1 cellular context compared by ENCODE assay signal in genomic region chr1:192108143-192108542, GRCh38.
A peak's percentile ranks its signal among the peaks of the same experiment; 100 is the strongest.
TF ChIP-seq lines count a peak whose summit lies in the region.

No MANE protein-coding gene starts in this region.

TF ChIP-seq in K562, 482 proteins besides CTCF, POLR2A, EP300 and RAD21 (continued from another document and continues in another):
- TF ChIP-seq ZMIZ1 (IDR thresholded peaks at IDR 0.05; ENCODE audit: low read depth in 2 of 2, low read length in 2 of 2): peak in 1 of 2 experiments; percentile 67; a peak in 1 of 4 replicates
- TF ChIP-seq MYNN (IDR thresholded peaks at IDR 0.05): peak; percentile 22; the same call in 1 of the 2 replicates
- TF ChIP-seq MYNN (CRISPR knock-in tag; IDR thresholded peaks at IDR 0.05): no peak
- no peak for TF ChIP-seq MYC (IDR thresholded peaks at IDR 0.05; ENCODE audit: low read depth, low read length)
- no peak for TF ChIP-seq MYC (CRISPR knock-in tag; IDR thresholded peaks at IDR 0.05; ENCODE audit: borderline replicate concordance, low read depth)
- peak; percentile 76; the same call in 1 of the 2 replicates for TF ChIP-seq STAT5A (IDR thresholded peaks at IDR 0.05; ENCODE audit: borderline replicate concordance, low read length)
- no peak for TF ChIP-seq ZNF740 (CRISPR knock-in tag; IDR thresholded peaks at IDR 0.05)
- no peak for TF ChIP-seq ZNF740 (tag; IDR thresholded peaks at IDR 0.05)
- TF ChIP-seq ZNF280B (CRISPR knock-in tag; IDR thresholded peaks at IDR 0.05): no peak
- no peak for TF ChIP-seq NFE2 (IDR thresholded peaks at IDR 0.05; ENCODE audit: low read depth)
- no peak for TF ChIP-seq ZNF76 (CRISPR knock-in tag; IDR thresholded peaks at IDR 0.05; ENCODE audit: borderline replicate concordance)
- TF ChIP-seq TEAD4 (IDR thresholded peaks at IDR 0.05; ENCODE audit: low read length): peak; percentile 87
- no peak for TF ChIP-seq TEAD4 (CRISPR knock-in tag; IDR thresholded peaks at IDR 0.05; ENCODE audit: borderline replicate concordance)
- TF ChIP-seq TARDBP (IDR thresholded peaks at IDR 0.05): no peak
- TF ChIP-seq SPI1 (IDR thresholded peaks at IDR 0.05; ENCODE audit: borderline replicate concordance, low read depth, low read length): no peak
- TF ChIP-seq PURB (CRISPR knock-in tag; IDR thresholded peaks at IDR 0.05; ENCODE audit: low read depth): no peak
- peak; percentile 46; the same call in 1 of the 2 replicates for TF ChIP-seq LEF1 (IDR thresholded peaks at IDR 0.05)
- TF ChIP-seq VEZF1 (CRISPR knock-in tag; IDR thresholded peaks at IDR 0.05): peak; percentile 41
- TF ChIP-seq USF1 (CRISPR knock-in tag; IDR thresholded peaks at IDR 0.05): no peak
- TF ChIP-seq ZFP91 (CRISPR knock-in tag; IDR thresholded peaks at IDR 0.05): no peak
- TF ChIP-seq TRIM24 (IDR thresholded peaks at IDR 0.05): peak; percentile 81 to 82; a peak in 3 of 4 replicates
- peak; percentile 84 for TF ChIP-seq KLF16 (IDR thresholded peaks at IDR 0.05)
- peak in 1 of 3 experiments; percentile 22 for TF ChIP-seq YY1 (IDR thresholded peaks at IDR 0.05; ENCODE audit: borderline replicate concordance in 1 of 3, control insufficient read depth in 1 of 3, extremely low read depth in 1 of 3, insufficient read depth in 3 of 3, insufficient read length in 1 of 3, insufficient replicate concordance in 2 of 3, low read depth in 1 of 3, low read length in 2 of 3)
- no peak for TF ChIP-seq E2F6 (IDR thresholded peaks at IDR 0.05; ENCODE audit: borderline replicate concordance in 1 of 2, extremely low read depth in 1 of 2, insufficient read depth in 1 of 2, insufficient read length in 1 of 2, low read depth in 1 of 2, low read length in 1 of 2, poor library complexity in 1 of 2, severe bottlenecking in 1 of 2)
- peak; percentile 66 for TF ChIP-seq EGR1 (conservative IDR thresholded peaks at IDR 0.05)
- no peak for TF ChIP-seq XRCC5 (IDR thresholded peaks at IDR 0.05; ENCODE audit: low read depth, low read length)
- no peak for TF ChIP-seq ZNF407 (IDR thresholded peaks at IDR 0.05; ENCODE audit: low read depth)
- 0 out of 2 replicates have a peak, but pooled peaks have one; percentile 26 for TF ChIP-seq HDAC2 (IDR thresholded peaks at IDR 0.05)
- no peak for TF ChIP-seq LCOR (CRISPR knock-in tag; IDR thresholded peaks at IDR 0.05)
- no peak for TF ChIP-seq MCM5 (IDR thresholded peaks at IDR 0.05; ENCODE audit: low read depth)
- no peak for TF ChIP-seq STAG1 (CRISPR knock-in tag; IDR thresholded peaks at IDR 0.05; ENCODE audit: borderline replicate concordance)
- TF ChIP-seq MXD1 (CRISPR knock-in tag; IDR thresholded peaks at IDR 0.05; ENCODE audit: borderline replicate concordance, poor library complexity, severe bottlenecking): no peak
- TF ChIP-seq TFAP4 (CRISPR knock-in tag; IDR thresholded peaks at IDR 0.05; ENCODE audit: borderline replicate concordance): no peak
- peak; percentile 70; the same call in 1 of the 2 replicates for TF ChIP-seq ARID3A (IDR thresholded peaks at IDR 0.05; ENCODE audit: borderline replicate concordance, low read depth, low read length)
